In genomic region chr2:138757376-138757775, GRCh38 we compare ENCODE assay signal across 18 cellular contexts. TPM values are rescaled to one million over a fixed set of nuclear protein-coding genes. Genes with fewer than 3 reads are reported as not detected.
DNase-seq lines count a peak whose midpoint lies in the region; ATAC-seq, FAIRE-seq and TF ChIP-seq lines count a peak whose summit lies in the region.
"Had no signal": no experiment of that assay in that cellular context is flagged by ENCODE, and none has a peak within 500 bp of the region (broad histone marks: within the 10 kb centered on the region; RNA-seq: fewer than 3 reads in every experiment).

No MANE protein-coding gene starts in this region.

- H2AK5ac ChIP-seq in H1 (ENCODE audit: low read depth, low read length) (0 out of 2 replicates have a peak overlapping the region, but pooled peaks have one; percentile 26), trophoblast cell (ENCODE audit: low read length) (no peak overlapping the region)

- H3K4me2 ChIP-seq in mammary epithelial cell (ENCODE audit: insufficient read depth, low read depth, low read length) (peak overlapping the region; percentile 61), H1 (ENCODE audit: insufficient read depth in 1 of 2, low read depth in 2 of 2, low read length in 2 of 2) (no peak overlapping the region), trophoblast cell (ENCODE audit: low read length) (no peak overlapping the region)
- H3K4me2 ChIP-seq: BLaER1 had no signal

- peak overlapping the region; percentile 35 for H3K9ac ChIP-seq in mammary epithelial cell (ENCODE audit: insufficient read depth, low read length)
- no peak overlapping the region for H3K9ac ChIP-seq in H1 (replicated peaks in 1 of 4; ENCODE audit: extremely low read depth in 1 of 4, low read depth in 3 of 4, low read length in 3 of 4)
- H3K9ac ChIP-seq in trophoblast cell (ENCODE audit: low read length) = no peak overlapping the region
- H3K9ac ChIP-seq: BLaER1 had no signal

- H4K20me1 ChIP-seq in mammary epithelial cell (ENCODE audit: insufficient read depth, low read length) (no peaks in the 10 kb centered on the region), H1 (replicated peaks in 1 of 2; ENCODE audit: control insufficient read depth in 1 of 2, insufficient read depth in 2 of 2, low read length in 2 of 2) (no peaks in the 10 kb centered on the region)
- H4K20me1 ChIP-seq: BLaER1 had no signal

- no peak overlapping the region for H4K12ac ChIP-seq in trophoblast cell (ENCODE audit: low read depth, low read length)

- BruUV-seq in mammary epithelial cell (replicated peaks; lab: Mats Ljungman, UMichigan) = no TSS peak

- no peak overlapping the region for H4K5ac ChIP-seq in H1 (ENCODE audit: insufficient read length, low read depth, low read length)

- H3K27me3 ChIP-seq in mammary epithelial cell (ENCODE audit: insufficient read depth, low read length) = no peaks in the 10 kb centered on the region
- H3K27me3 ChIP-seq in breast epithelium = no peaks in the 10 kb centered on the region
- no peaks in the 10 kb centered on the region for H3K27me3 ChIP-seq in H1 (replicated peaks in 1 of 4; ENCODE audit: control insufficient read depth in 3 of 4, extremely low read depth in 1 of 4, insufficient read depth in 3 of 4, low read length in 3 of 4)
- H3K27me3 ChIP-seq in foreskin keratinocyte = no peaks in the 10 kb centered on the region
- H3K27me3 ChIP-seq in trophoblast cell (ENCODE audit: insufficient read depth, low read length) = no peaks in the 10 kb centered on the region
- H3K27me3 ChIP-seq: BLaER1 had no signal

- no peak for TF ChIP-seq EP300 in H1 (IDR thresholded peaks at IDR 0.05; ENCODE audit: borderline replicate concordance in 1 of 2, low read depth in 2 of 2, low read length in 2 of 2)

- H3K56ac ChIP-seq in H1 (replicated peaks; ENCODE audit: insufficient read length, low read depth, low read length) = no peak overlapping the region

- CTCF ChIA-PET in mammary epithelial cell (lab: Charles Lee; ENCODE audit: low non-redundant PET) (no interaction called here), H1 (lab: Charles Lee; ENCODE audit: partially characterized antibody) (no interaction called here)

- peak overlapping the region; percentile 86 for H2AFZ ChIP-seq in mammary epithelial cell (ENCODE audit: low read depth, low read length)
- H2AFZ ChIP-seq in H1 (ENCODE audit: low read length) = no peak overlapping the region
- H2AFZ ChIP-seq in trophoblast cell (ENCODE audit: insufficient read depth, low read length, poor library complexity) = no peak overlapping the region

- H3K18ac ChIP-seq in H1 (ENCODE audit: extremely low read depth, low read length) = no peak overlapping the region
- no peak overlapping the region for H3K18ac ChIP-seq in trophoblast cell (ENCODE audit: low read length)

- ATAC-seq in foreskin keratinocyte (peak; percentile 65), HG03432 (IDR thresholded peaks at IDR 0.05; ENCODE audit: unreplicated experiment) (no peak)
- ATAC-seq: GM12878 had no signal

- POLR2A ChIA-PET in H1 (lab: Charles Lee; ENCODE audit: partially characterized antibody) = no interaction called here

- H3K4me3 ChIP-seq in mammary epithelial cell (replicated peaks in 1 of 3; ENCODE audit: insufficient read depth in 1 of 3, low read depth in 2 of 3, low read length in 3 of 3) = peak overlapping the region in 1 of 3 experiments; percentile 1
- H3K4me3 ChIP-seq in breast epithelium = no peak overlapping the region
- no peak overlapping the region for H3K4me3 ChIP-seq in H1 (ENCODE audit: extremely low read depth in 1 of 4, insufficient read depth in 2 of 4, low read depth in 3 of 4, low read length in 4 of 4)
- no peak overlapping the region for H3K4me3 ChIP-seq in trophoblast cell (ENCODE audit: low read depth, low read length)
- H3K4me3 ChIP-seq: BLaER1, GM12878 had no signal

- H2BK5ac ChIP-seq in H1 (ENCODE audit: low read depth, low read length) (no peak overlapping the region), trophoblast cell (ENCODE audit: low read depth, low read length, poor library complexity) (peak overlapping the region; percentile 11)

- WGBS in mammary epithelial cell (ENCODE audit: low coverage, missing lambda C conversion rate) = 14% methylated on average over 2 of the region's 2 CpGs
- 75% methylated on average over 2 of the region's 2 CpGs; no CpG with 5 or more reads in 1 of the 2 experiments for WGBS in H1 (ENCODE audit: extremely low coverage in 1 of 2, insufficient coverage in 1 of 2, insufficient read length in 1 of 2, insufficient replicate concordance in 2 of 2, low coverage in 1 of 2, low lambda C conversion rate in 2 of 2, missing lambda C conversion rate in 1 of 2), 2 experiments
- WGBS in trophoblast cell (ENCODE audit: extremely low coverage, insufficient coverage, insufficient read length) = no CpG with 5 or more reads among the region's 2 CpGs

- H3K4me1 ChIP-seq in mammary epithelial cell (ENCODE audit: insufficient read depth, low read length) = peaks cover 31% of the 10 kb centered on the region
- no peaks in the 10 kb centered on the region for H3K4me1 ChIP-seq in breast epithelium
- 0 out of 7 replicates have a peak, but pooled peaks cover 0 to 3% (median 0%) of the 10 kb centered on the region in 4 experiments for H3K4me1 ChIP-seq in H1 (replicated peaks in 1 of 4; ENCODE audit: control insufficient read depth in 3 of 4, insufficient read depth in 4 of 4, low read length in 3 of 4)
- peaks cover 10% of the 10 kb centered on the region for H3K4me1 ChIP-seq in foreskin keratinocyte
- peaks cover 7 to 10% of the 10 kb centered on the region in 2 experiments for H3K4me1 ChIP-seq in trophoblast cell (ENCODE audit: control insufficient read depth in 1 of 2, insufficient read depth in 2 of 2, low read length in 2 of 2)
- H3K4me1 ChIP-seq: BLaER1 had no signal

- H3K14ac ChIP-seq in H1 (ENCODE audit: insufficient read length) (no peak overlapping the region), trophoblast cell (ENCODE audit: low read length) (no peak overlapping the region)

- H2BK12ac ChIP-seq in H1 (ENCODE audit: low read depth, low read length) (no peak overlapping the region; the same call in 1 of the 2 replicates), trophoblast cell (ENCODE audit: low read length) (no peak overlapping the region)

- intact Hi-C loops in mammary epithelial cell (cut with micrococcal nuclease) (no loop called here), breast epithelium (cut with DNase I; ENCODE audit: low total_unique reads) (no loop called here)

- H2BK120ac ChIP-seq in H1 (replicated peaks; ENCODE audit: low read depth, low read length) (peak overlapping the region; percentile 44), trophoblast cell (ENCODE audit: insufficient read depth, low read length, poor library complexity) (no peak overlapping the region)

- H3K9me3 ChIP-seq in mammary epithelial cell (replicated peaks; ENCODE audit: insufficient read depth, low read length) (no peaks in the 10 kb centered on the region), breast epithelium (no peaks in the 10 kb centered on the region), H1 (ENCODE audit: insufficient read depth in 2 of 2, low read depth in 1 of 2, low read length in 1 of 2) (no peaks in the 10 kb centered on the region; a peak in 1 of 4 replicates), trophoblast cell (ENCODE audit: insufficient read depth, low read depth, low read length) (no peaks in the 10 kb centered on the region)
- H3K9me3 ChIP-seq: BLaER1 had no signal

- no peak for FAIRE-seq in H1 (lab: Jason Lieb, UNC)
- FAIRE-seq: GM12878 had no signal

- H3K36me3 ChIP-seq in mammary epithelial cell (ENCODE audit: insufficient read depth, low read length) (no peaks in the 10 kb centered on the region), breast epithelium (no peaks in the 10 kb centered on the region), H1 (ENCODE audit: control insufficient read depth in 2 of 4, insufficient read depth in 4 of 4, low read length in 3 of 4) (no peaks in the 10 kb centered on the region), trophoblast cell (ENCODE audit: control insufficient read depth in 1 of 2, insufficient read depth in 2 of 2, low read length in 2 of 2) (peaks cover 0 to 2% of the 10 kb centered on the region in 2 experiments)
- H3K36me3 ChIP-seq: BLaER1 had no signal

- H3K4ac ChIP-seq in H1 (replicated peaks; ENCODE audit: insufficient read length, low read depth, low read length) = no peak overlapping the region
- no peak overlapping the region for H3K4ac ChIP-seq in trophoblast cell (ENCODE audit: low read depth, low read length)

- no peak overlapping the region for H2BK15ac ChIP-seq in H1 (ENCODE audit: low read length)

- dilution Hi-C loops in mammary epithelial cell (cut with HindIII; ENCODE audit: low sequenced_read_pairs) = no loop called here

- in situ Hi-C loops in mammary epithelial cell (cut with MboI; ENCODE audit: low sequenced_read_pairs in 2 of 2) = no loop called here

- no peaks in the 10 kb centered on the region for H3K79me1 ChIP-seq in H1 (ENCODE audit: low read depth, low read length)
- peaks cover 7% of the 10 kb centered on the region for H3K79me1 ChIP-seq in trophoblast cell (ENCODE audit: low read length)

- H4K8ac ChIP-seq in H1 (ENCODE audit: extremely low read depth, insufficient read depth, low read length) = no peak overlapping the region
- no peak overlapping the region for H4K8ac ChIP-seq in trophoblast cell (ENCODE audit: low read depth, low read length)

- no peak overlapping the region for H2BK20ac ChIP-seq in H1 (ENCODE audit: low read length)

- H4K91ac ChIP-seq in H1 (replicated peaks; ENCODE audit: insufficient read length, low read length) (no peak overlapping the region), trophoblast cell (ENCODE audit: low read depth, low read length) (peak overlapping the region; percentile 16)

- TF ChIP-seq RAD21 in H1 (IDR thresholded peaks at IDR 0.05 in 1 of 2, conservative IDR thresholded peaks at IDR 0.05 in 1 of 2; ENCODE audit: low read depth in 2 of 2, low read length in 2 of 2) = no peak

- H3K27ac ChIP-seq in mammary epithelial cell (ENCODE audit: insufficient read depth, low read depth, low read length) (peak overlapping the region; percentile 6), breast epithelium (no peak overlapping the region), H1 (ENCODE audit: low read depth, low read length) (no peak overlapping the region), foreskin keratinocyte (no peak overlapping the region), trophoblast cell (ENCODE audit: low read depth, low read length) (no peak overlapping the region)
- H3K27ac ChIP-seq: BLaER1 had no signal

- H3K79me2 ChIP-seq in mammary epithelial cell (ENCODE audit: insufficient read depth, low read length) (no peaks in the 10 kb centered on the region), H1 (ENCODE audit: control insufficient read depth in 1 of 2, insufficient read depth in 2 of 2, low read length in 2 of 2) (peaks cover 0 to 7% of the 10 kb centered on the region in 2 experiments; a peak in 2 of 4 replicates), trophoblast cell (ENCODE audit: control insufficient read depth, insufficient read depth, low read length, poor library complexity) (peaks cover 2% of the 10 kb centered on the region)

- DNase-seq in mammary epithelial cell (peak; percentile 74), breast epithelium (ENCODE audit: low spot score in 2 of 2) (no peak), H1 (ENCODE audit: low read depth in 1 of 2, low spot score in 2 of 2) (no peak), foreskin keratinocyte (peak; percentile 66 to 79), trophoblast cell (no peak), T-helper 9 cell (no peak), UCSD-AML1 (lab: John Stamatoyannopoulos, UW; ENCODE audit: unreplicated experiment) (no peak)
- DNase-seq: 8988T; Calu3; CD4-positive, alpha-beta memory T cell; DMS79 treated with DMSO at 0.1 percent for 48 hours; HCEC 1CT had no signal

- no peak for TF ChIP-seq CTCF in mammary epithelial cell (conservative IDR thresholded peaks at IDR 0.05 in 1 of 2, IDR thresholded peaks at IDR 0.05 in 1 of 2; ENCODE audit: extremely low read depth in 1 of 2, insufficient read depth in 1 of 2, low read depth in 1 of 2, low read length in 2 of 2)
- TF ChIP-seq CTCF in breast epithelium (IDR thresholded peaks at IDR 0.05) = no peak
- TF ChIP-seq CTCF in H1 (IDR thresholded peaks at IDR 0.05; ENCODE audit: control extremely low read depth in 1 of 3, insufficient read depth in 1 of 3, low read depth in 1 of 3, low read length in 3 of 3) = no peak
- TF ChIP-seq CTCF in foreskin keratinocyte (conservative IDR thresholded peaks at IDR 0.05) = no peak

- H3K23ac ChIP-seq in H1 (ENCODE audit: insufficient read length) (no peak overlapping the region), trophoblast cell (ENCODE audit: low read length) (no peak overlapping the region)

- no peaks in the 10 kb centered on the region for H3K23me2 ChIP-seq in H1 (ENCODE audit: low read depth, low read length)

- no peak for TF ChIP-seq POLR2A in breast epithelium (IDR thresholded peaks at IDR 0.05)
- no peak for TF ChIP-seq POLR2A in H1 (IDR thresholded peaks at IDR 0.05; ENCODE audit: control extremely low read depth in 1 of 2, low read depth in 2 of 2, low read length in 2 of 2)

RNA-seq across cellular contexts. Expression of gene NXPH2, which starts 22.8 kb away (rescaled TPM):
- total RNA-seq in mammary epithelial cell = not detected
- 0.76 TPM for polyA plus RNA-seq in mammary epithelial cell
- polyA minus RNA-seq in mammary epithelial cell = not detected
- total RNA-seq in breast epithelium = not detected
- 5.6 and 6.9 TPM in 2 replicates for total RNA-seq in H1 (2021; fragmentation: NEBNext Ultra II Directional; extraction: Animal tissue kit (Norgen Biotek cat#: 25700))
- polyA plus RNA-seq in H1 (2011; rRNA removed) = 1.8 and 1.9 TPM in 2 replicates
- 1.8 TPM for polyA plus RNA-seq in H1 (2011; cell fraction: cytosol; rRNA removed)
- polyA plus RNA-seq in H1 (2011; cell fraction: nucleus; rRNA removed) = 1.3 TPM
- polyA plus RNA-seq in H1 (2012, experiment 1 of 2) = 2.5 to 4.3 TPM (median 3.2 TPM) in 4 replicates
- 1.4 TPM for polyA plus RNA-seq in H1 (2012, experiment 2 of 2)
- 1.9 TPM for polyA plus RNA-seq in H1 (2013, experiment 1 of 2)
- 2.3 TPM for polyA plus RNA-seq in H1 (2013, experiment 2 of 2)
- polyA minus RNA-seq in H1 (2011; rRNA and poly(A)+ RNA removed) = 4.6 and 5.4 TPM in 2 replicates
- polyA minus RNA-seq in H1 (2011; cell fraction: cytosol; rRNA and poly(A)+ RNA removed) = 2.2 TPM
- 2.5 TPM for polyA minus RNA-seq in H1 (2011; cell fraction: nucleus; rRNA and poly(A)+ RNA removed)
- total RNA-seq in foreskin keratinocyte = not detected in 2 replicates
- polyA plus RNA-seq in foreskin keratinocyte = not detected in 2 replicates
- polyA plus RNA-seq in trophoblast cell (2013) = 14.4 and 14.6 TPM in 2 replicates
- total RNA-seq: CD4-positive, alpha-beta memory T cell; G401; GM12878 had no signal
- polyA plus RNA-seq: AG04450; CD14-positive monocyte; CD4-positive, alpha-beta memory T cell; GM12878 had no signal

Comparison
In these comparisons a context has a peak if more than half of its experiments do, and no peak if none do; other contexts are left out.
1. DNase-seq: peak in mammary epithelial cell (single experiment) and foreskin keratinocyte (2 of 2); none in breast epithelium (0 of 2), H1 (0 of 2), trophoblast cell (0 of 2), T-helper 9 cell (single experiment) and UCSD-AML1 (single experiment).